2 cellular contexts compared by ENCODE assay signal in genomic region chr18:48914581-48915251, GRCh38.
TF ChIP-seq lines count a peak whose summit lies in the region.

No MANE protein-coding gene starts in this region.

TF ChIP-seq in HEK293, 187 proteins besides CTCF, POLR2A, EP300 and RAD21 (continued from another document):
- TF ChIP-seq ZNF544 (tag by site-specific recombination; IDR thresholded peaks at IDR 0.05) = no peak
- no peak for TF ChIP-seq ZNF549 (tag by site-specific recombination; IDR thresholded peaks at IDR 0.05)
- peak; percentile 60 for TF ChIP-seq PRDM10 (tag by site-specific recombination; IDR thresholded peaks at IDR 0.05)

TF ChIP-seq in H1, 55 proteins besides CTCF, POLR2A, EP300 and RAD21 (continued from another document):
- no peak for TF ChIP-seq SIN3A (conservative IDR thresholded peaks at IDR 0.05 in 1 of 2, IDR thresholded peaks at IDR 0.05 in 1 of 2; ENCODE audit: low read depth in 1 of 2, low read length in 2 of 2)
- no peak for TF ChIP-seq POU5F1 (IDR thresholded peaks at IDR 0.05; ENCODE audit: low read depth, low read length)
- TF ChIP-seq POLR2AphosphoS5 (IDR thresholded peaks at IDR 0.05; ENCODE audit: low read depth, low read length) = no peak
